9 cellular contexts compared by ENCODE assay signal in the genomic region with DNA sequence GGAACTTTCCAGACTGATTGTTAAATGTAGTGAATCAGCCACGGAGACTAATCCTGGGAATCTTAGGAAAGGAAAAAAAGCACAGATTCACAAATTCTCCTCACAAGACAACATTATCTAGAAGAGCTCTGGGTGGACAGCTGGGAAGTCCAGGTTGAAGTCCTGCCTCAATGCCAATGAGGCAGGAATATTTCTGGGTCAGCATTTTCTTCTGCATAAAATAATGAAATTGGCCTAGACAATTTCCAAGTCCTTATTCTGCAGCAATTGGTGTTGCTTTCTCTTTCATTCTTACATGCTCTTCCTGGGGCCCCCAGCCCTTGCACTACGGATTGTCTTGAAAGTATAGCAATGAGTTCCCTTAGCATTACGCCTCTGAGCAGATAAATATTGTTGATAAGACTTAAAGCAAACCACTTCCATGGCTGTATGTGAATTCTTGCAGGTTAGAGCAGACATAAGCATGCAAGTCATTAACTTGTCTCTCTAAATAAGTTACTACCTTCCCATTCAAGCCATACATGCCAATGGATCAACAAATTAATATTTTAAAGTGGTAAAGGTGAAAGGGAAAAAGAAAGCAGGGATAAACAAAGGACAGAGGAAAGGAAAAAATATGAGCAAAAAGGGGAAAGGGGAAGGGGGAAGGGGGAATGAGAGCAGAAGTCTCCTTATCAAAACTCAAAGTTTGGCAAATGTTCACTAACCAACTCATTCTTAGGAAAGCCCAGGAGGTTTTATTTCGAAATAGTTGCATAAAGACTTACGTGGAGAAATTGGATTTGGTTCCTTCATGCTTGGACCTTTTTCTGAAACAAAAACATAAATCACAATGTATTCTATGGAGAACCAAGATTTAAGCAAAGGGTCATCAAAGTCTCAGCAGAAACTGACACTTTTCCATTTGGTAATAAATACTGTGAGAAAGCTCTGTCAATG.
DNase-seq lines count a peak whose midpoint lies in the region; ATAC-seq and TF ChIP-seq lines count a peak whose summit lies in the region.
"Had no signal": no experiment of that assay in that cellular context is flagged by ENCODE, and none has a peak within 500 bp of the region (broad histone marks: within the 10 kb centered on the region; RNA-seq: fewer than 3 reads in every experiment).

No MANE protein-coding gene starts in this region.

- peaks cover 16% of the 10 kb centered on the region for H3K4me1 Mint-ChIP-seq in CD14-positive monocyte

- H3K4me3 ChIP-seq in Jurkat, Clone E6-1 (ENCODE audit: low read length) = no peak overlapping the region
- H3K4me3 ChIP-seq in astrocyte of the cerebellum (ENCODE audit: low read depth, low read length) = no peak overlapping the region

- H3K4me3 Mint-ChIP-seq in CD14-positive monocyte = peak overlapping the region in 1 of 2 donors; percentile 5
- H3K4me3 Mint-ChIP-seq: B cell had no signal

- DNase-seq in activated T-cell treated with anti-CD3 and anti-CD28 coated beads for 24 hours (ENCODE audit: low read depth) (peak; percentile 26), activated T-cell treated with anti-CD3 and anti-CD28 coated beads for 4 hours (no peak), astrocyte of the cerebellum (ENCODE audit: low read depth) (peak; percentile 37), CD14-positive monocyte (ENCODE audit: low spot score) (no peak), retina (no peak)
- DNase-seq in Jurkat, Clone E6-1 (ENCODE audit: low read depth, low spot score) = peak; percentile 76
- DNase-seq in stimulated activated CD4-positive, alpha-beta T cell treated with anti-CD3 and anti-CD28 coated beads, Interleukin-2, amount 100 ng/mL, for 24 hours = peak; percentile 34 to 53

- H3K36me3 Mint-ChIP-seq in CD14-positive monocyte = no peaks in the 10 kb centered on the region

- H3K27me3 Mint-ChIP-seq in CD14-positive monocyte (ENCODE audit: low read depth in 3 of 3) = peaks cover 0 to 7% (median 2%) of the 10 kb centered on the region in 3 donors
- H3K27me3 Mint-ChIP-seq: B cell had no signal

- no peak for ATAC-seq in GM18873 (IDR thresholded peaks at IDR 0.05; ENCODE audit: low FRiP score, unreplicated experiment)

- peaks cover 0 to 2% (median 0%) of the 10 kb centered on the region in 7 donors for H3K9me3 Mint-ChIP-seq in CD14-positive monocyte

- in situ Hi-C loops in astrocyte of the cerebellum (cut with HindIII; ENCODE audit: low sequenced_read_pairs) = no loop called here

- TF ChIP-seq CTCF in astrocyte of the cerebellum (IDR thresholded peaks at IDR 0.05; ENCODE audit: low read depth, low read length, missing control alignments) (no peak), CD14-positive monocyte (IDR thresholded peaks at IDR 0.05) (no peak)

- peak overlapping the region in 1 of 7 donors; percentile 43 for H3K27ac Mint-ChIP-seq in CD14-positive monocyte
- H3K27ac Mint-ChIP-seq: B cell had no signal

- intact Hi-C loops in CD14-positive monocyte (cut with micrococcal nuclease) = no loop called here

Comparison
In these comparisons a context has a peak if more than half of its experiments do, and no peak if none do; other contexts are left out.
1. DNase-seq: peak in activated T-cell treated with anti-CD3 and anti-CD28 coated beads for 24 hours (single experiment), Jurkat, Clone E6-1 (single experiment), astrocyte of the cerebellum (single experiment) and stimulated activated CD4-positive, alpha-beta T cell treated with anti-CD3 and anti-CD28 coated beads, Interleukin-2, amount 100 ng/mL, for 24 hours (2 of 2); none in activated T-cell treated with anti-CD3 and anti-CD28 coated beads for 4 hours (single experiment), CD14-positive monocyte (single experiment) and retina (single experiment).